1 cellular context compared by ENCODE assay signal in the genomic region with DNA sequence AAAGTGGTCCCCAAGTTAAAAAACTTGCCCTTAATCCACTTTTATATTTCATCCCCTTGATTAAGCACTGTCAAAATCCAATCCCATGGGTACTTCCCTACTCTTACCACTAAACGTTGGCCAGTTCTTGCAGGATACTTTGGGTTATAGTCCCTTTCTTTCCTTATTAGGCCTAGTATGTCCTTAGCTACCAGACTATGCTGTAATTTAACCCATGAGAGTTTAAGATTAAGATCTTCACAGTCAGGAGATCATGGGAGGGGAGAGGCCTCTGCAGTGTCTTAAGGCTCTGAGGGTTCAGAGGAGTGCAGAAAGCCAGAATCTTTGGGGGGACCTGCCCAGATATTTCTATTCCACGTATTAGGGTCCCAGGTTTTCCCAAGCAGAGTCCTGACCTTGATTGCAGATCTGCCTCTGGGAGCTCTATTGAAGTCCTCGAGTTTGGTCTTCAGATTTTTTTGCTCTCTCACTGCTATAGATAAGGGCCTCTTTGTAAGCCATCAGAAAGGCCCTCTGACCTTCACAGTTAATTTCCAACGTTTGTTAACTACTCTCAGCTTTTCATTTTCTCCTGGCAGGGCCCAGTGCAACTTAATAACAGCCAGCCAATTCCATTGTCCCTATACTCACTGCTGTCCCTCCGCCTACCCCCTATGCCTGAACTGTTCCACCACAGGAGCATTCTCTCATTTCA.
TF ChIP-seq lines count a peak whose summit lies in the region.

No MANE protein-coding gene starts in this region.

TF ChIP-seq in HepG2, 621 proteins besides CTCF, POLR2A, EP300 and RAD21:
- TF ChIP-seq LCORL (IDR thresholded peaks at IDR 0.05) = no peak
- TF ChIP-seq LCORL (CRISPR knock-in tag; IDR thresholded peaks at IDR 0.05) = no peak
- TF ChIP-seq, protein P1, sequence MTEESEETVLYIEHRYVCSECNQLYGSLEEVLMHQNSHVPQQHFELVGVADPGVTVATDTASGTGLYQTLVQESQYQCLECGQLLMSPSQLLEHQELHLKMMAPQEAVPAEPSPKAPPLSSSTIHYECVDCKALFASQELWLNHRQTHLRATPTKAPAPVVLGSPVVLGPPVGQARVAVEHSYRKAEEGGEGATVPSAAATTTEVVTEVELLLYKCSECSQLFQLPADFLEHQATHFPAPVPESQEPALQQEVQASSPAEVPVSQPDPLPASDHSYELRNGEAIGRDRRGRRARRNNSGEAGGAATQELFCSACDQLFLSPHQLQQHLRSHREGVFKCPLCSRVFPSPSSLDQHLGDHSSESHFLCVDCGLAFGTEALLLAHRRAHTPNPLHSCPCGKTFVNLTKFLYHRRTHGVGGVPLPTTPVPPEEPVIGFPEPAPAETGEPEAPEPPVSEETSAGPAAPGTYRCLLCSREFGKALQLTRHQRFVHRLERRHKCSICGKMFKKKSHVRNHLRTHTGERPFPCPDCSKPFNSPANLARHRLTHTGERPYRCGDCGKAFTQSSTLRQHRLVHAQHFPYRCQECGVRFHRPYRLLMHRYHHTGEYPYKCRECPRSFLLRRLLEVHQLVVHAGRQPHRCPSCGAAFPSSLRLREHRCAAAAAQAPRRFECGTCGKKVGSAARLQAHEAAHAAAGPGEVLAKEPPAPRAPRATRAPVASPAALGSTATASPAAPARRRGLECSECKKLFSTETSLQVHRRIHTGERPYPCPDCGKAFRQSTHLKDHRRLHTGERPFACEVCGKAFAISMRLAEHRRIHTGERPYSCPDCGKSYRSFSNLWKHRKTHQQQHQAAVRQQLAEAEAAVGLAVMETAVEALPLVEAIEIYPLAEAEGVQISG (CRISPR knock-in tag; IDR thresholded peaks at IDR 0.05) = no peak
- no peak for TF ChIP-seq HHEX (CRISPR knock-in tag; IDR thresholded peaks at IDR 0.05)
- TF ChIP-seq ZNF790 (CRISPR knock-in tag; IDR thresholded peaks at IDR 0.05; ENCODE audit: borderline replicate concordance) = no peak
- no peak for TF ChIP-seq JUND (CRISPR knock-in tag; IDR thresholded peaks at IDR 0.05)
- TF ChIP-seq ZUFSP (CRISPR knock-in tag; IDR thresholded peaks at IDR 0.05; ENCODE audit: borderline replicate concordance) = no peak
- no peak for TF ChIP-seq ZNF33B (CRISPR knock-in tag; IDR thresholded peaks at IDR 0.05)
- no peak for TF ChIP-seq ZNF510 (CRISPR knock-in tag; IDR thresholded peaks at IDR 0.05; ENCODE audit: low read depth)
- no peak for TF ChIP-seq RORA (CRISPR knock-in tag; IDR thresholded peaks at IDR 0.05)
- no peak for TF ChIP-seq SSRP1 (CRISPR knock-in tag; IDR thresholded peaks at IDR 0.05)
- TF ChIP-seq, protein P2, sequence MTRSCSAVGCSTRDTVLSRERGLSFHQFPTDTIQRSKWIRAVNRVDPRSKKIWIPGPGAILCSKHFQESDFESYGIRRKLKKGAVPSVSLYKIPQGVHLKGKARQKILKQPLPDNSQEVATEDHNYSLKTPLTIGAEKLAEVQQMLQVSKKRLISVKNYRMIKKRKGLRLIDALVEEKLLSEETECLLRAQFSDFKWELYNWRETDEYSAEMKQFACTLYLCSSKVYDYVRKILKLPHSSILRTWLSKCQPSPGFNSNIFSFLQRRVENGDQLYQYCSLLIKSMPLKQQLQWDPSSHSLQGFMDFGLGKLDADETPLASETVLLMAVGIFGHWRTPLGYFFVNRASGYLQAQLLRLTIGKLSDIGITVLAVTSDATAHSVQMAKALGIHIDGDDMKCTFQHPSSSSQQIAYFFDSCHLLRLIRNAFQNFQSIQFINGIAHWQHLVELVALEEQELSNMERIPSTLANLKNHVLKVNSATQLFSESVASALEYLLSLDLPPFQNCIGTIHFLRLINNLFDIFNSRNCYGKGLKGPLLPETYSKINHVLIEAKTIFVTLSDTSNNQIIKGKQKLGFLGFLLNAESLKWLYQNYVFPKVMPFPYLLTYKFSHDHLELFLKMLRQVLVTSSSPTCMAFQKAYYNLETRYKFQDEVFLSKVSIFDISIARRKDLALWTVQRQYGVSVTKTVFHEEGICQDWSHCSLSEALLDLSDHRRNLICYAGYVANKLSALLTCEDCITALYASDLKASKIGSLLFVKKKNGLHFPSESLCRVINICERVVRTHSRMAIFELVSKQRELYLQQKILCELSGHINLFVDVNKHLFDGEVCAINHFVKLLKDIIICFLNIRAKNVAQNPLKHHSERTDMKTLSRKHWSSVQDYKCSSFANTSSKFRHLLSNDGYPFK (CRISPR knock-in tag; IDR thresholded peaks at IDR 0.05; ENCODE audit: borderline replicate concordance) = no peak
- TF ChIP-seq ZNF451 (CRISPR knock-in tag; IDR thresholded peaks at IDR 0.05) = no peak
- no peak for TF ChIP-seq ZNF282 (IDR thresholded peaks at IDR 0.05; ENCODE audit: partially characterized antibody)
- no peak for TF ChIP-seq RAD51 (IDR thresholded peaks at IDR 0.05; ENCODE audit: borderline replicate concordance)
- no peak for TF ChIP-seq SNAPC2 (CRISPR knock-in tag; IDR thresholded peaks at IDR 0.05)
- TF ChIP-seq ZKSCAN8 (CRISPR knock-in tag; IDR thresholded peaks at IDR 0.05; ENCODE audit: borderline replicate concordance) = no peak
- no peak for TF ChIP-seq SPEN (CRISPR knock-in tag; IDR thresholded peaks at IDR 0.05; ENCODE audit: low read depth)
- no peak for TF ChIP-seq ZNF225 (CRISPR knock-in tag; IDR thresholded peaks at IDR 0.05)
